ENCODE assay signal across 24 cellular contexts in genomic region chr17:63421681-63422645, GRCh38. TPM values are rescaled to one million over a fixed set of nuclear protein-coding genes. Genes with fewer than 3 reads are reported as not detected.
"Had no signal": no experiment of that assay in that cellular context is flagged by ENCODE, and none has a peak within 500 bp of the region (broad histone marks: within the 10 kb centered on the region; RNA-seq: fewer than 3 reads in every experiment).

No MANE protein-coding gene starts in this region.

- H3K27ac Mint-ChIP-seq: activated CD4-positive, alpha-beta T cell treated with anti-CD3 and anti-CD28 coated beads, Interleukin-2, amount 10 ng/mL, durations not matched to agents 24 days and 14 days; activated CD8-positive, alpha-beta T cell treated with anti-CD3 and anti-CD28 coated beads for 36 hours; activated naive CD4-positive, alpha-beta T cell treated with anti-CD3 and anti-CD28 coated beads, Interleukin-2, amount 50 U/mL, for 72 hours; activated T-helper 1 cell treated with anti-CD3 and anti-CD28 coated beads, Interleukin-12 subunit alpha, Interleukin-12 subunit beta, Interleukin-2, Interleukin-4 antibody, amounts not matched to agents 30 ng/mL and 10 ng/mL and 1 ng/mL, durations not matched to agents 14 hours and 24 hours and 36 hours had no signal

- H3K4me1 ChIP-seq: right lobe of liver, vagina had no signal

- H3K27me3 ChIP-seq: esophagus squamous epithelium, gastrocnemius medialis, right lobe of liver, tibial nerve, vagina had no signal

- ATAC-seq: activated CD8-positive, alpha-beta memory T cell treated with anti-CD3 and anti-CD28 coated beads, Interleukin-2, amount 10 ng/mL, durations not matched to agents 7 days and 5 days; activated CD8-positive, alpha-beta T cell treated with anti-CD3 and anti-CD28 coated beads for 36 hours; activated naive CD4-positive, alpha-beta T cell treated with anti-CD3 and anti-CD28 coated beads, Interleukin-2, amount 50 U/mL, for 72 hours; gastrocnemius medialis; left cardiac atrium; right lobe of liver; stimulated activated naive CD8-positive, alpha-beta T cell treated with anti-CD3 and anti-CD28 coated beads, Interleukin-15, amount 100 ng/mL, for 72 hours had no signal

- H3K36me3 ChIP-seq: gastrocnemius medialis, right lobe of liver had no signal

- H3K27ac ChIP-seq: gastrocnemius medialis, right lobe of liver, vagina had no signal

- H3K4me3 ChIP-seq: esophagus squamous epithelium, gastrocnemius medialis, right lobe of liver, skin epidermis, tibial nerve, vagina had no signal

- H3K27me3 Mint-ChIP-seq: activated CD8-positive, alpha-beta memory T cell treated with anti-CD3 and anti-CD28 coated beads, Interleukin-2, amount 10 ng/mL, durations not matched to agents 7 days and 5 days; activated CD8-positive, alpha-beta T cell treated with anti-CD3 and anti-CD28 coated beads for 36 hours; stimulated activated naive CD8-positive, alpha-beta T cell treated with anti-CD3 and anti-CD28 coated beads, Interleukin-15, amount 100 ng/mL, for 72 hours had no signal

- H3K9me3 ChIP-seq: esophagus squamous epithelium, gastrocnemius medialis, right lobe of liver, tibial nerve, vagina had no signal

- H3K9me3 Mint-ChIP-seq: activated CD4-positive, alpha-beta T cell treated with anti-CD3 and anti-CD28 coated beads, Interleukin-2, amount 10 ng/mL, durations not matched to agents 24 days and 14 days; activated CD8-positive, alpha-beta T cell treated with anti-CD3 and anti-CD28 coated beads for 36 hours; activated naive CD4-positive, alpha-beta T cell treated with anti-CD3 and anti-CD28 coated beads, Interleukin-2, amount 50 U/mL, for 72 hours; activated T-helper 1 cell treated with anti-CD3 and anti-CD28 coated beads, Interleukin-12 subunit alpha, Interleukin-12 subunit beta, Interleukin-2, Interleukin-4 antibody, amounts not matched to agents 30 ng/mL and 10 ng/mL and 1 ng/mL, durations not matched to agents 14 hours and 24 hours and 36 hours; brain; nephron progenitor cell; stimulated activated naive CD8-positive, alpha-beta T cell treated with anti-CD3 and anti-CD28 coated beads, Interleukin-15, amount 100 ng/mL, for 72 hours had no signal

- H3K4me3 Mint-ChIP-seq: activated CD4-positive, alpha-beta T cell treated with anti-CD3 and anti-CD28 coated beads, Interleukin-2, amount 10 ng/mL, durations not matched to agents 24 days and 14 days; activated CD8-positive, alpha-beta memory T cell treated with anti-CD3 and anti-CD28 coated beads, Interleukin-2, amount 10 ng/mL, durations not matched to agents 7 days and 5 days; activated CD8-positive, alpha-beta T cell treated with anti-CD3 and anti-CD28 coated beads for 36 hours; activated T-helper 1 cell treated with anti-CD3 and anti-CD28 coated beads, Interleukin-12 subunit alpha, Interleukin-12 subunit beta, Interleukin-2, Interleukin-4 antibody, amounts not matched to agents 30 ng/mL and 10 ng/mL and 1 ng/mL, durations not matched to agents 14 hours and 24 hours and 36 hours; brain; nephron progenitor cell; stimulated activated naive CD8-positive, alpha-beta T cell treated with anti-CD3 and anti-CD28 coated beads, Interleukin-15, amount 100 ng/mL, for 72 hours had no signal

- H3K36me3 Mint-ChIP-seq: activated CD8-positive, alpha-beta memory T cell treated with anti-CD3 and anti-CD28 coated beads, Interleukin-2, amount 10 ng/mL, durations not matched to agents 7 days and 5 days had no signal

- DNase-seq: activated CD4-positive, alpha-beta T cell treated with anti-CD3 and anti-CD28 coated beads, Interleukin-2, amount 10 ng/mL, durations not matched to agents 24 days and 14 days; activated CD8-positive, alpha-beta memory T cell treated with anti-CD3 and anti-CD28 coated beads, Interleukin-2, amount 10 ng/mL, durations not matched to agents 7 days and 5 days; activated CD8-positive, alpha-beta T cell treated with anti-CD3 and anti-CD28 coated beads for 36 hours; activated gamma-delta T cell; activated T-cell treated with anti-CD3 and anti-CD28 coated beads for 4 hours; aorta; dermis blood vessel endothelial cell; effector CD8-positive, alpha-beta T cell; esophagus squamous epithelium; gastrocnemius medialis; hypothalamus; left cardiac atrium; mesenchymal stem cell; nephron progenitor cell; right lobe of liver; stimulated activated CD4-positive, alpha-beta T cell treated with anti-CD3 and anti-CD28 coated beads, Interleukin-1b, Interleukin-23, amount 100 ng/mL, for 48 hours; stimulated activated naive CD8-positive, alpha-beta T cell treated with anti-CD3 and anti-CD28 coated beads, Interleukin-15, amount 100 ng/mL, for 72 hours; T1000 had no signal

RNA-seq across cellular contexts. Expression of gene ACE, which starts 54.9 kb away (rescaled TPM):
- total RNA-seq: activated CD4-positive, alpha-beta T cell treated with anti-CD3 and anti-CD28 coated beads, Interleukin-2, amount 10 ng/mL, durations not matched to agents 24 days and 14 days had no signal
